Comparison of ENCODE assay signal across 8 cellular contexts in genomic region chr15:70096215-70096974, GRCh38. TPM values are rescaled to one million over a fixed set of nuclear protein-coding genes. Genes with fewer than 3 reads are reported as not detected.
DNase-seq lines count a peak whose midpoint lies in the region; ATAC-seq, FAIRE-seq and TF ChIP-seq lines count a peak whose summit lies in the region.

No MANE protein-coding gene starts in this region.

- H3K4me3 Mint-ChIP-seq in astrocyte (ENCODE audit: unreplicated experiment): peak overlapping the region; percentile 97

- H3K27ac ChIP-seq in AG04450 (ENCODE audit: low read depth, low read length) (peak overlapping the region; percentile 52), SU-DHL-6 (ENCODE audit: low read depth, low read length) (peak overlapping the region; percentile 84; the same call in 1 of the 2 replicates), astrocyte (ENCODE audit: low read depth, low read length) (peak overlapping the region; percentile 80), keratinocyte (ENCODE audit: control insufficient read depth, insufficient read depth, low read length) (peak overlapping the region; percentile 86)

- peaks cover 2% of the 10 kb centered on the region for H3K27me3 Mint-ChIP-seq in astrocyte (ENCODE audit: low read depth, unreplicated experiment)

- H3K9me3 ChIP-seq in AG04450 (ENCODE audit: control insufficient read depth, insufficient read depth, low read length) (no peaks in the 10 kb centered on the region; the same call in 1 of the 2 replicates), SU-DHL-6 (ENCODE audit: insufficient read depth, low read length) (no peaks in the 10 kb centered on the region), astrocyte (ENCODE audit: insufficient read depth, low read depth, low read length) (no peaks in the 10 kb centered on the region), keratinocyte (ENCODE audit: control insufficient read depth, low read depth, low read length) (no peaks in the 10 kb centered on the region)

- H3K4me1 ChIP-seq in astrocyte (ENCODE audit: insufficient read depth, low read length) (peaks cover 49% of the 10 kb centered on the region), keratinocyte (ENCODE audit: control insufficient read depth, extremely low read depth, insufficient read depth, low read length) (peaks cover 57% of the 10 kb centered on the region)

- dilution Hi-C loops in keratinocyte (cut with MboI; ENCODE audit: extremely low pct_ligation_motif_present, low sequenced_read_pairs): no loop called here

- H3K4me3 ChIP-seq in AG04450 (ENCODE audit: low read depth, low read length) (peak overlapping the region; percentile 79), SU-DHL-6 (ENCODE audit: insufficient read depth, low read length, poor library complexity, severe bottlenecking) (peak overlapping the region; percentile 68), astrocyte (ENCODE audit: insufficient read depth, low read depth, low read length) (peak overlapping the region; percentile 91), keratinocyte (ENCODE audit: control insufficient read depth in 2 of 3, extremely low read depth in 1 of 3, insufficient read depth in 2 of 3, low read depth in 1 of 3, low read length in 3 of 3) (peak overlapping the region; percentile 68 to 90 (median 76))

- no peaks in the 10 kb centered on the region for H3K9me3 Mint-ChIP-seq in astrocyte (ENCODE audit: unreplicated experiment)

- H3K4me2 ChIP-seq in SU-DHL-6 (ENCODE audit: low read depth, low read length, poor library complexity, severe bottlenecking) (peak overlapping the region; percentile 68), astrocyte (ENCODE audit: low read length) (peak overlapping the region; percentile 98), keratinocyte (ENCODE audit: control insufficient read depth, extremely low read depth, insufficient read depth, low read depth, low read length) (peak overlapping the region; percentile 91)

- H3K79me2 ChIP-seq in SU-DHL-6 (ENCODE audit: insufficient read depth, low read length) (peaks cover 10% of the 10 kb centered on the region; the same call in 1 of the 2 replicates), astrocyte (ENCODE audit: insufficient read depth, low read length) (peaks cover 60% of the 10 kb centered on the region), keratinocyte (ENCODE audit: control insufficient read depth, insufficient read depth, low read length) (peaks cover 14% of the 10 kb centered on the region)

- peaks cover 31% of the 10 kb centered on the region for H3K4me1 Mint-ChIP-seq in astrocyte (ENCODE audit: low read depth, unreplicated experiment)

- no peak; the same call in 1 of the 2 replicates for TF ChIP-seq CTCF in AG04450 (IDR thresholded peaks at IDR 0.05; ENCODE audit: low read depth, low read length)
- peak; percentile 7 for TF ChIP-seq CTCF in SU-DHL-6 (IDR thresholded peaks at IDR 0.05; ENCODE audit: insufficient read depth, low read length, poor library complexity, severe bottlenecking)
- no peak for TF ChIP-seq CTCF in astrocyte (IDR thresholded peaks at IDR 0.05; ENCODE audit: insufficient read depth, low read depth, low read length)
- no peak for TF ChIP-seq CTCF in keratinocyte (optimal IDR thresholded peaks at IDR 0.05 in 1 of 3, IDR thresholded peaks at IDR 0.05 in 1 of 3, conservative IDR thresholded peaks at IDR 0.05 in 1 of 3; ENCODE audit: extremely low read depth in 1 of 3, insufficient read depth in 2 of 3, low read length in 3 of 3)

- peaks cover 11% of the 10 kb centered on the region for H3F3A ChIP-seq in SU-DHL-6 (ENCODE audit: insufficient read depth)

- peaks cover 6% of the 10 kb centered on the region for H3K9me1 ChIP-seq in keratinocyte (ENCODE audit: control insufficient read depth, extremely low read depth, insufficient read depth, low read length)

- H3K9ac ChIP-seq in SU-DHL-6 (ENCODE audit: low read length) (peak overlapping the region; percentile 81), astrocyte (ENCODE audit: low read length) (peak overlapping the region; percentile 89), keratinocyte (ENCODE audit: control insufficient read depth, extremely low read depth, insufficient read depth, low read length) (peak overlapping the region; percentile 79)

- POLR2A ChIA-PET in AG04450 (lab: Yijun Ruan, JAX): no interaction called here

- peak overlapping the region; percentile 91 for H3K27ac Mint-ChIP-seq in astrocyte (ENCODE audit: unreplicated experiment)

- H4K20me1 ChIP-seq in SU-DHL-6 (ENCODE audit: low read depth, low read length): no peaks in the 10 kb centered on the region
- peaks cover 49% of the 10 kb centered on the region for H4K20me1 ChIP-seq in astrocyte (ENCODE audit: insufficient read depth, low read length)
- peaks cover 17% of the 10 kb centered on the region for H4K20me1 ChIP-seq in keratinocyte (ENCODE audit: control insufficient read depth, extremely low read depth, insufficient read depth, low read length)

- DNase-seq in AG04450 (ENCODE audit: low read depth, low spot score) (no peak), H4 (ENCODE audit: low spot score) (peak; percentile 45), astrocyte (ENCODE audit: low read depth) (no peak), keratinocyte (ENCODE audit: low read depth, low spot score) (no peak), occipital lobe (lab: John Stamatoyannopoulos, UW) (no peak)
- DNase-seq in stimulated activated CD4-positive, alpha-beta T cell treated with anti-CD3 and anti-CD28 coated beads, Interleukin-15, amount 100 ng/mL, for 48 hours (ENCODE audit: low read depth in 2 of 2): peak; percentile 37 to 46

- CTCF ChIA-PET in AG04450 (lab: Charles Lee): interaction anchor here (1.0 to 1.7 kb wide), 2 partner anchors 367 to 618 kb away, joined by 4 to 6 read pairs; no protein-coding TSS in a partner anchor

- no peaks in the 10 kb centered on the region for H3K27me3 ChIP-seq in AG04450 (ENCODE audit: control insufficient read depth, insufficient read depth, low read length)
- H3K27me3 ChIP-seq in SU-DHL-6 (ENCODE audit: low read length): no peaks in the 10 kb centered on the region
- no peaks in the 10 kb centered on the region for H3K27me3 ChIP-seq in astrocyte (ENCODE audit: insufficient read depth, low read length)
- H3K27me3 ChIP-seq in keratinocyte (ENCODE audit: control insufficient read depth, extremely low read depth, insufficient read depth, low read length): peaks cover 8% of the 10 kb centered on the region

- no peak for ATAC-seq in GM19395 (IDR thresholded peaks at IDR 0.05; ENCODE audit: unreplicated experiment)

- H3K36me3 ChIP-seq in SU-DHL-6 (ENCODE audit: low read length): peaks cover 11% of the 10 kb centered on the region; the same call in 1 of the 2 replicates
- peaks cover 11% of the 10 kb centered on the region for H3K36me3 ChIP-seq in astrocyte (ENCODE audit: insufficient read depth, low read length)
- H3K36me3 ChIP-seq in keratinocyte (ENCODE audit: control insufficient read depth in 2 of 2, extremely low read depth in 1 of 2, insufficient read depth in 2 of 2, low read length in 2 of 2): peaks cover 0 to 6% of the 10 kb centered on the region in 2 experiments

- peaks cover 11% of the 10 kb centered on the region for H3K36me3 Mint-ChIP-seq in astrocyte (ENCODE audit: low read depth, unreplicated experiment)

- H3K9me2 ChIP-seq in SU-DHL-6 (replicated peaks; ENCODE audit: insufficient read depth, low read length): no peaks in the 10 kb centered on the region

- no peak overlapping the region for H2AFZ ChIP-seq in SU-DHL-6 (ENCODE audit: low read depth, low read length, severe bottlenecking)
- H2AFZ ChIP-seq in astrocyte (ENCODE audit: low read depth, low read length): peak overlapping the region; percentile 74
- peak overlapping the region; percentile 1 for H2AFZ ChIP-seq in keratinocyte (ENCODE audit: control insufficient read depth, low read length)

- FAIRE-seq in astrocyte (lab: Jason Lieb, UNC): no peak
- no peak for FAIRE-seq in keratinocyte (lab: Jason Lieb, UNC)

RNA-seq across cellular contexts. Expression of gene TLE3, which starts 1.3 kb away (rescaled TPM):
- polyA plus RNA-seq in AG04450 (2011; rRNA removed) (7.5 and 10.8 TPM in 2 replicates), keratinocyte (8.3 to 23.9 TPM (median 10.9 TPM) in 3 replicates)
- 25.2 and 31.7 TPM in 2 replicates for polyA minus RNA-seq in AG04450 (2011; rRNA and poly(A)+ RNA removed)
- 17.5 and 24.9 TPM in 2 replicates for total RNA-seq in H4 (2014; rRNA removed; shearing (Covaris generic))
- total RNA-seq in astrocyte (45.4 and 61.0 TPM in 2 replicates), occipital lobe (79.4 TPM)
- 46.1 TPM for polyA plus RNA-seq in keratinocyte (2011; ENCODE audit: low read depth)
- 8.0 and 14.8 TPM in 2 replicates for polyA plus RNA-seq in keratinocyte (2011; cell fraction: cytosol; rRNA removed)
- 43.0 and 48.2 TPM in 2 replicates for polyA plus RNA-seq in keratinocyte (2011; cell fraction: nucleus; rRNA removed)
- 26.1 and 43.9 TPM in 2 replicates for polyA plus RNA-seq in keratinocyte (2012; ENCODE audit: low replicate concordance)
- polyA minus RNA-seq in keratinocyte: 27.2 to 54.5 TPM (median 38.6 TPM) in 3 replicates
- polyA minus RNA-seq in keratinocyte (2011; cell fraction: cytosol; rRNA and poly(A)+ RNA removed): 30.5 TPM
- 57.5 and 64.5 TPM in 2 replicates for polyA minus RNA-seq in keratinocyte (2011; cell fraction: nucleus; rRNA and poly(A)+ RNA removed)

Comparison
In these comparisons a context has a peak if more than half of its experiments do, and no peak if none do; other contexts are left out.
1. DNase-seq: peak in H4 (single experiment) and stimulated activated CD4-positive, alpha-beta T cell treated with anti-CD3 and anti-CD28 coated beads, Interleukin-15, amount 100 ng/mL, for 48 hours (2 of 2); none in AG04450 (single experiment), astrocyte (single experiment), keratinocyte (single experiment) and occipital lobe (single experiment).
2. Peak in every context shown above with its lines, with median percentiles within 50 percentile points of each other: H3K27ac ChIP-seq, H3K4me3 ChIP-seq, H3K4me2 ChIP-seq and H3K9ac ChIP-seq.